Comparison of ENCODE assay signal across 18 cellular contexts in the genomic region with DNA sequence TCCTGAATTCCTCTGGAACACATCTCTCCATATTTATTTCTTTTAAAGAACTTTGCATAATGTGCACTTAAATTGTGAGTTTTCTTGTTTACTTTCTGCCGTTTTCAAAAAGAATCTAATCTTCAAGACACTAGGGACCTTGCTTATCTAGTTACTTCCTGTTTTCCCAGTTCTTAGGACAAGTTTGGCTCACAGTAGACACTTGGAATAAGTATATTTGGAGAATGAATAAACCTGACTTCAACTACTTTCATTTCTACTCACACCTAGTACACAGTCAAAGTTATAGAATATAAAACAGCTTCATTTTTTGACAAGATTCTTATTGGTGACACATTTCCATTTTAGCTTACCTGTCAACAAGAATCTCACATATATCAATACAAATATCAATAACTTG.
"Had no signal": no experiment of that assay in that cellular context is flagged by ENCODE, and none has a peak within 500 bp of the region (broad histone marks: within the 10 kb centered on the region; RNA-seq: fewer than 3 reads in every experiment).

No MANE protein-coding gene starts in this region.

- H3K4me1 Mint-ChIP-seq: WTC11 had no signal

- H3K36me3 ChIP-seq: colonic mucosa, left ventricle myocardium inferior, uterus had no signal

- H3K9me3 Mint-ChIP-seq: memory B cell, nephron progenitor cell had no signal

- H3K4me3 ChIP-seq: colonic mucosa, left ventricle myocardium inferior, tibial nerve, uterus had no signal

- H3K27me3 Mint-ChIP-seq: memory B cell had no signal

- H3K27ac Mint-ChIP-seq: memory B cell, nephron progenitor cell, WTC11 had no signal

- H3K4me1 ChIP-seq: colonic mucosa, uterus had no signal

- DNase-seq: activated CD4-positive, alpha-beta T cell treated with anti-CD3 and anti-CD28 coated beads for 48 hours; activated gamma-delta T cell treated with Interleukin-2 at 50 U/mL for 16 hours; activated T-cell treated with anti-CD3 and anti-CD28 coated beads, Interleukin-2, amount 50 U/mL, for 1 hour; amniotic stem cell; caudate nucleus; colonic mucosa; left ventricle myocardium inferior; nephron progenitor cell; occipital lobe; stimulated activated CD4-positive, alpha-beta T cell treated with anti-CD3 and anti-CD28 coated beads, Interleukin-2, amount 100 ng/mL, for 48 hours; stimulated activated naive CD4-positive, alpha-beta T cell treated with Interleukin-2 at 50 U/mL for 16 hours; substantia nigra; uterus had no signal

- H3K4me3 Mint-ChIP-seq: memory B cell, nephron progenitor cell, WTC11 had no signal

- ATAC-seq: esophagus mucosa, SK-N-SH treated with all-trans-retinoic acid at 6 μM for 48 hours, WTC11 had no signal

- H3K9me3 ChIP-seq: colonic mucosa, left ventricle myocardium inferior, tibial nerve, uterus had no signal

- H3K27me3 ChIP-seq: colonic mucosa, tibial nerve, uterus had no signal

- H3K27ac ChIP-seq: colonic mucosa, left ventricle myocardium inferior, tibial nerve, uterus had no signal

- H3K36me3 Mint-ChIP-seq: WTC11 had no signal
